Comparison of ENCODE assay signal across 23 cellular contexts in the genomic region with DNA sequence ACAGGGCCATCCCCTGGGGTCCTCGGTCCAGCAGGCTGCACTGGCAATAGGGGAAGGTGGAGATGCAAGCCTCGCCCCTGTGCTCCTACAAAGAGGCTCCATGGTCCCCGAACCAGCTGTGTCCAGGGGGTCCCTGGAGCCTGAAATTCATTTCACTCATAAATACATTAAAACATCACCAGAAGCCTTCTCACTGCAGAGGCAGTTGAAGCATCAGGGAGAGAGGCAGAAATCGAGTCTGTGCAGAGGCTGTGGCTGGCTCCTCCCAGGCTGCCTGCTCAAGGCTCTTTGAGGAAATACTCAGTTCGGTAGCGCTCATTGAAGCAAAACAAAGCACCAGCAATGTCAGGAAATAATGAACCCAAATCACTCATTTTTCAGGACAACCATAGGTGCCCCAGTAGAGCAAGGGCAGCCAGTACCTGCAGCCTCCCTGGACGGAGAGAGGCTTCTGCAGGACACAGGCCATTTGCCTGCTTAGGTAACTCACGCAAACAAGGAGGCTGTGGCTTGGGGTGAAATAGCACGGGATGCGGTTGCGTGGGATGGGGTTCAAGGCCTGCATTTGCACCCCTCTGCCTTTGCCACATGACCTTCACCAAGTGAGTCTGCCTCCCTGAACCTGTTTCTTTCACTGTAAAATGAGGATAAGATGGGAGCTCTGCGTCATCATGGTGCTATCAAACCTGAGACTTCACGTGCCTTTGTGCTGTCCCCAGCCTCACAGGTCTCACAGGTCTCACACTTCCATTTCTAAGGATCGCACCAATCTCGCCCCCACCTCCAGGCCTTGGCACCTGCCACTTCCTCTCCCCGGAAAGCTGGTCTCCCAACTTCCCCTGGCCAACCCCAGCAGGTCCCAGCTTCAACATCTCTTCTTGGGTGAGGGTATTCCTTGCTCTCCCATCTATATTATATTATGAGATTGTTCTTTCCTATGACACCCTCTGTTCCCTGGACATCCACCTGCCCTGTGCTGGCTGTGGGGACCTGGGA.
DNase-seq lines count a peak whose midpoint lies in the region; ATAC-seq and TF ChIP-seq lines count a peak whose summit lies in the region.
"Had no signal": no experiment of that assay in that cellular context is flagged by ENCODE, and none has a peak within 500 bp of the region (broad histone marks: within the 10 kb centered on the region; RNA-seq: fewer than 3 reads in every experiment).

No MANE protein-coding gene starts in this region.

- no peak for ATAC-seq in RWPE2 (ENCODE audit: low read depth)
- ATAC-seq in left lung = no peak
- ATAC-seq in HG02852 (IDR thresholded peaks at IDR 0.05; ENCODE audit: unreplicated experiment) = no peak
- ATAC-seq in HG03439 (IDR thresholded peaks at IDR 0.05; ENCODE audit: unreplicated experiment) = no peak
- ATAC-seq: pancreas had no signal

- peak; percentile 8 for DNase-seq in activated T-cell treated with anti-CD3 and anti-CD28 coated beads, Interleukin-2, amount 50 U/mL, for 1 hour
- no peak for DNase-seq in activated T-cell treated with anti-CD3 and anti-CD28 coated beads for 4 hours
- peak; percentile 25 for DNase-seq in RWPE2 (ENCODE audit: low spot score)
- DNase-seq in left lung = peak; percentile 19 to 31
- DNase-seq in testis = peak; percentile 8
- DNase-seq in esophagus squamous epithelium (lab: John Stamatoyannopoulos, UW) = no peak
- DNase-seq: activated CD4-positive, alpha-beta T cell treated with anti-CD3 and anti-CD28 coated beads, Interleukin-2, amount 10 ng/mL, durations not matched to agents 24 days and 14 days; activated naive CD8-positive, alpha-beta T cell treated with anti-CD3 and anti-CD28 coated beads for 36 hours; dermis blood vessel endothelial cell; foreskin melanocyte; kidney glomerular epithelial cell; NCI-H1436 treated with DMSO at 0.1 percent for 48 hours; NCI-H82; stimulated activated CD4-positive, alpha-beta T cell treated with anti-CD3 and anti-CD28 coated beads, Interleukin-4, amount 100 ng/mL, for 4 hours; T-helper 9 cell had no signal

- H3K36me3 ChIP-seq in RWPE2 (ENCODE audit: low read depth) = no peaks in the 10 kb centered on the region
- H3K36me3 ChIP-seq in left lung = no peaks in the 10 kb centered on the region
- no peaks in the 10 kb centered on the region for H3K36me3 ChIP-seq in testis (ENCODE audit: low read depth, missing control alignments)
- no peaks in the 10 kb centered on the region for H3K36me3 ChIP-seq in esophagus squamous epithelium
- H3K36me3 ChIP-seq: pancreas, thoracic aorta had no signal

- 88 to 91% methylated on average over 9 to 16 of the region's 16 CpGs for WGBS in testis, 2 donors
- 52 to 89% methylated on average over 8 to 13 of the region's 16 CpGs for WGBS in esophagus squamous epithelium, 2 donors

- no peaks in the 10 kb centered on the region for H3K27me3 ChIP-seq in RWPE2 (ENCODE audit: insufficient read depth, poor library complexity, severe bottlenecking)
- H3K27me3 ChIP-seq in left lung = peaks cover 0 to 18% of the 10 kb centered on the region in 2 donors
- H3K27me3 ChIP-seq in testis = no peaks in the 10 kb centered on the region
- peaks cover 0 to 76% (median 0%) of the 10 kb centered on the region in 4 donors for H3K27me3 ChIP-seq in esophagus squamous epithelium
- H3K27me3 ChIP-seq: pancreas had no signal

- TF ChIP-seq CTCF in RWPE2 (IDR thresholded peaks at IDR 0.05; ENCODE audit: poor library complexity, severe bottlenecking) = no peak
- TF ChIP-seq CTCF in left lung (IDR thresholded peaks at IDR 0.05) = no peak
- TF ChIP-seq CTCF in testis (IDR thresholded peaks at IDR 0.05) = no peak
- TF ChIP-seq CTCF in esophagus squamous epithelium (IDR thresholded peaks at IDR 0.05) = no peak

- intact Hi-C loops in left lung (cut with DNase I) = no loop called here
- intact Hi-C loops in testis (cut with DNase I; ENCODE audit: low total_unique reads) = no loop called here
- intact Hi-C loops in esophagus squamous epithelium (cut with DNase I) = no loop called here

- H3K4me3 ChIP-seq in RWPE2 (ENCODE audit: severe bottlenecking) (no peak overlapping the region), left lung (no peak overlapping the region), testis (no peak overlapping the region), esophagus squamous epithelium (no peak overlapping the region)
- H3K4me3 ChIP-seq: pancreas, PC-9, SK-N-MC, skin epidermis, thoracic aorta had no signal

- H3K4me1 ChIP-seq in RWPE2 (ENCODE audit: insufficient read depth, poor library complexity, severe bottlenecking) = peaks cover 9% of the 10 kb centered on the region
- no peaks in the 10 kb centered on the region for H3K4me1 ChIP-seq in left lung
- H3K4me1 ChIP-seq in testis = peaks cover 7% of the 10 kb centered on the region
- H3K4me1 ChIP-seq in esophagus squamous epithelium = no peaks in the 10 kb centered on the region
- H3K4me1 ChIP-seq: pancreas had no signal

- TF ChIP-seq POLR2A in testis (IDR thresholded peaks at IDR 0.05) (no peak), esophagus squamous epithelium (IDR thresholded peaks at IDR 0.05) (no peak)

- H3K9me3 ChIP-seq in RWPE2 (ENCODE audit: severe bottlenecking) (no peaks in the 10 kb centered on the region), left lung (no peaks in the 10 kb centered on the region), testis (no peaks in the 10 kb centered on the region), esophagus squamous epithelium (no peaks in the 10 kb centered on the region)
- H3K9me3 ChIP-seq: pancreas, thoracic aorta had no signal

- H3K27ac ChIP-seq in RWPE2 (ENCODE audit: poor library complexity, severe bottlenecking) (no peak overlapping the region), left lung (no peak overlapping the region), testis (no peak overlapping the region), esophagus squamous epithelium (no peak overlapping the region)
- H3K27ac ChIP-seq: epithelial cell of prostate, pancreas, PC-9, SK-N-MC, skin epidermis, thoracic aorta had no signal

Comparison
In these comparisons a context has a peak if more than half of its experiments do, and no peak if none do; other contexts are left out.
1. DNase-seq: peak in activated T-cell treated with anti-CD3 and anti-CD28 coated beads, Interleukin-2, amount 50 U/mL, for 1 hour (single experiment), RWPE2 (single experiment), left lung (2 of 2) and testis (single experiment); none in activated T-cell treated with anti-CD3 and anti-CD28 coated beads for 4 hours (single experiment) and esophagus squamous epithelium (single experiment).